Comparison of ENCODE assay signal across 8 cellular contexts in the genomic region with DNA sequence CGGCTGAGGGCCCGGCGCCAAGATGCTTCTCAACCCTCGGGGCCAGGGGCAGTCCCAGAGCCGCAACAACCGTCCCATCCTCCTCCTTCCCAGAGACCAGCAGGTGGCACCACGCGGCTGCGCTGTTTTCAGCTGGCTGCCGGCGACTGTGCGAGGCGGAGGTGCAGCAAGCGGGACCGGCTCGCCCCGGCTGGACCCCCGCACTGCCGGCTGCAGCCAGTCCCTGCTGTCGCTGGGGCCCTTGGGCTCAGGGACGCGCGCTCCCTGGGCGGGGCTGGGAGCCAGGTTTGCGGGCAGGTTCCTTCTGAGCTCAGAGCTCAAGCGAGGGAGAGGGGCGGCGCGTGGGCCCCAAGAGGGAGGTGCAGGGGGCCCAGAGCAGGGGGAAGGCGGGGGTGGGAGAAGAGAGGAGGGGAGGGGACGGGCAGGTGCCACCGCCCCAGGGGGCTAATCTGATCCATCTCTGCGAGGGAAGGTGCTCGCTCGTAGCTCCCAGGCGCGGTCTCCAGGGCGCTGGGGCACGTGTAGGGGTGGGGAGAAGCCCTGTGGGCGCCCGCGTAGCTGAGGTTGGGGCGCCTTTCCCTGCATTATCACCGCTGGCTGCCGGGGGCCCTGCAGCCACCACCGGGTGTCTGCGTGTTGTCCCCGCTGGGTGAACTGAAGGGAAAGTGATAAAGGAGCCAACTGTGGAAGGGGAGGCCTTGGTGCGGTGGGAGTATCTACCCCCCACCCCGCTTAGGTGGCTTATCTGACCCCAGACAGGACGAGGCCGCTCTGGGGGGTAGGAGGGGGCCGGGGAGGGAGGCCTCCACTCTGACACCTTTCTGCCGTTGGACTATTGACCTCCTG. TPM values are rescaled to one million over a fixed set of nuclear protein-coding genes. Genes with fewer than 3 reads are reported as not detected.
DNase-seq lines count a peak whose midpoint lies in the region; ATAC-seq and TF ChIP-seq lines count a peak whose summit lies in the region.

No MANE protein-coding gene starts in this region.

- H3K9me3 ChIP-seq in liver (ENCODE audit: control insufficient read depth in 4 of 4, low read length in 3 of 4), result no peaks in the 10 kb centered on the region

- H3K4me1 ChIP-seq in liver (ENCODE audit: control insufficient read depth in 4 of 4, insufficient read depth in 4 of 4, low read length in 3 of 4), result peaks cover 3 to 34% (median 26%) of the 10 kb centered on the region in 4 donors

- H3K27me3 ChIP-seq in liver (ENCODE audit: control insufficient read depth in 4 of 4, insufficient read depth in 4 of 4, low read length in 3 of 4), result no peaks in the 10 kb centered on the region

- H3K36me3 ChIP-seq in liver (ENCODE audit: control insufficient read depth in 4 of 4, insufficient read depth in 3 of 4, low read depth in 1 of 4, low read length in 3 of 4), result peaks cover 9 to 45% (median 36%) of the 10 kb centered on the region in 4 donors

- ATAC-seq in GM19397 (IDR thresholded peaks at IDR 0.05; ENCODE audit: unreplicated experiment), result peak; percentile 46

- WGBS in liver, result 26% methylated on average over 54 of the region's 54 CpGs

- peak; percentile 75 to 81 for TF ChIP-seq RAD21 in liver (IDR thresholded peaks at IDR 0.05)

- DNase-seq in AG09319 (ENCODE audit: extremely low read depth, low read depth) (no peak), NCI-H2171 (lab: John Stamatoyannopoulos, UW) (peak; percentile 95), coronary artery (ENCODE audit: low spot score) (peak; percentile 88), GDM1 (lab: John Stamatoyannopoulos, UW) (no peak)
- DNase-seq in activated CD4-positive, alpha-beta T cell treated with anti-CD3 and anti-CD28 coated beads, Interleukin-2, amount 50 U/mL, for 1 hour, result peak; percentile 75
- DNase-seq in stimulated activated CD4-positive, alpha-beta T cell treated with anti-CD3 and anti-CD28 coated beads, Interleukin-4, amount 100 ng/mL, for 4 hours, result peak; percentile 74 to 80

- TF ChIP-seq CTCF in AG09319 (IDR thresholded peaks at IDR 0.05; ENCODE audit: low read depth, low read length) (peak; percentile 76), coronary artery (IDR thresholded peaks at IDR 0.05) (peak; percentile 36), liver (IDR thresholded peaks at IDR 0.05; ENCODE audit: low read depth, low read length, missing input control) (peak; percentile 52)

- peak overlapping the region; percentile 44 for H3K4me3 ChIP-seq in coronary artery
- H3K4me3 ChIP-seq in liver (ENCODE audit: low read depth in 1 of 3, low read length in 3 of 3), result no peak overlapping the region

- H3K9ac ChIP-seq in liver (ENCODE audit: low read depth in 1 of 2, low read length in 2 of 2), result no peak overlapping the region

- H3K27ac ChIP-seq in coronary artery, result peak overlapping the region; percentile 72 to 86
- H3K27ac ChIP-seq in liver (ENCODE audit: low read depth in 1 of 2, low read length in 2 of 2), result peak overlapping the region; percentile 77 to 84

TF ChIP-seq in liver, 16 proteins besides CTCF, POLR2A, EP300 and RAD21:
- no peak for TF ChIP-seq RXRA (IDR thresholded peaks at IDR 0.05)
- no peak for TF ChIP-seq HNF4G (IDR thresholded peaks at IDR 0.05)
- no peak for TF ChIP-seq YY1 (IDR thresholded peaks at IDR 0.05)
- TF ChIP-seq HNF4A (conservative IDR thresholded peaks at IDR 0.05), result no peak
- no peak for TF ChIP-seq EGR1 (IDR thresholded peaks at IDR 0.05; ENCODE audit: low read depth in 2 of 2)
- TF ChIP-seq SP1 (IDR thresholded peaks at IDR 0.05), result no peak
- no peak for TF ChIP-seq JUND (IDR thresholded peaks at IDR 0.05)
- no peak for TF ChIP-seq FOXA2 (IDR thresholded peaks at IDR 0.05)
TF ChIP-seq in liver: peak in this region for 0.

RNA-seq across cellular contexts. Expression of a gene that starts 24.2 kb away (rescaled TPM):
- total RNA-seq in liver, result 10 to 100 TPM; 13.7 to 37.7 TPM
- 1 to 10 TPM; 1.7 to 4.0 TPM for polyA plus RNA-seq in liver

RNA-seq across cellular contexts. Expression of a gene that starts 36.3 kb away (rescaled TPM):
- total RNA-seq in liver, result 10 to 100 TPM; 31.0 to 33.9 TPM
- polyA plus RNA-seq in liver, result 10 to 100 TPM in 1 of 2 donors, 1 to 10 TPM in 1; 6.7 to 12.1 TPM

Comparison
In these comparisons a context has a peak if more than half of its experiments do, and no peak if none do; other contexts are left out.
1. DNase-seq: peak in NCI-H2171 (single experiment), activated CD4-positive, alpha-beta T cell treated with anti-CD3 and anti-CD28 coated beads, Interleukin-2, amount 50 U/mL, for 1 hour (single experiment), coronary artery (single experiment) and stimulated activated CD4-positive, alpha-beta T cell treated with anti-CD3 and anti-CD28 coated beads, Interleukin-4, amount 100 ng/mL, for 4 hours (2 of 2); none in AG09319 (single experiment) and GDM1 (single experiment).
2. Peak in every context shown above with its lines, with median percentiles within 50 percentile points of each other: CTCF ChIP-seq.